1 cellular context compared by ENCODE assay signal in genomic region chr17:39923836-39924690, GRCh38.
TF ChIP-seq lines count a peak whose summit lies in the region.

No MANE protein-coding gene starts in this region.

TF ChIP-seq in HepG2, 621 proteins besides CTCF, POLR2A, EP300 and RAD21 (continued from another document and continues in another):
- TF ChIP-seq ZBTB1 (CRISPR knock-in tag; IDR thresholded peaks at IDR 0.05; ENCODE audit: borderline replicate concordance) (peak; percentile 94), ZNF704 (CRISPR knock-in tag; IDR thresholded peaks at IDR 0.05; ENCODE audit: borderline replicate concordance) (peak; percentile 88), BCL3 (CRISPR knock-in tag; IDR thresholded peaks at IDR 0.05) (peak; percentile 99), MAX (IDR thresholded peaks at IDR 0.05) (peak; percentile 97), JUND (CRISPR knock-in tag; IDR thresholded peaks at IDR 0.05) (peak; percentile 90), SIN3A (IDR thresholded peaks at IDR 0.05; ENCODE audit: borderline replicate concordance, low read depth, low read length) (peak; percentile 63), ZXDC (CRISPR knock-in tag; IDR thresholded peaks at IDR 0.05) (no peak), ZNF879 (CRISPR knock-in tag; IDR thresholded peaks at IDR 0.05) (peak; percentile 78; the same call in 1 of the 2 replicates), PRDM4 (CRISPR knock-in tag; IDR thresholded peaks at IDR 0.05; ENCODE audit: borderline replicate concordance) (0 out of 2 replicates have a peak, but pooled peaks have one; percentile 86), SKI (IDR thresholded peaks at IDR 0.05; ENCODE audit: partially characterized antibody) (peak; percentile 88), ZNF749 (CRISPR knock-in tag; IDR thresholded peaks at IDR 0.05; ENCODE audit: borderline replicate concordance) (peak; percentile 97), CENPX (CRISPR knock-in tag; IDR thresholded peaks at IDR 0.05) (no peak), KLF12 (CRISPR knock-in tag; IDR thresholded peaks at IDR 0.05; ENCODE audit: borderline replicate concordance) (peak; percentile 91), MAZ (IDR thresholded peaks at IDR 0.05; ENCODE audit: borderline replicate concordance, low read depth, low read length) (no peak), MAZ (CRISPR knock-in tag; IDR thresholded peaks at IDR 0.05; ENCODE audit: low read depth) (peak; percentile 86), ZNF543 (CRISPR knock-in tag; IDR thresholded peaks at IDR 0.05) (peak; percentile 84), ZBED4 (CRISPR knock-in tag; IDR thresholded peaks at IDR 0.05; ENCODE audit: borderline replicate concordance) (peak; percentile 96), NFYB (CRISPR knock-in tag; IDR thresholded peaks at IDR 0.05) (no peak), NCOR1 (IDR thresholded peaks at IDR 0.05; ENCODE audit: borderline replicate concordance, low read length) (peak; percentile 85), CENPT (CRISPR knock-in tag; IDR thresholded peaks at IDR 0.05; ENCODE audit: low read depth) (0 out of 2 replicates have a peak, but pooled peaks have one; percentile 78), ZSCAN12 (CRISPR knock-in tag; IDR thresholded peaks at IDR 0.05) (peak; percentile 96), HOXD1 (CRISPR knock-in tag; IDR thresholded peaks at IDR 0.05) (peak; percentile 100), KDM5B (CRISPR knock-in tag; IDR thresholded peaks at IDR 0.05; ENCODE audit: borderline replicate concordance) (peak; percentile 94), ZNF275 (CRISPR knock-in tag; IDR thresholded peaks at IDR 0.05; ENCODE audit: borderline replicate concordance) (peak; percentile 99), ZBTB38 (CRISPR knock-in tag; IDR thresholded peaks at IDR 0.05) (peak; percentile 94), ETS1 (CRISPR knock-in tag; IDR thresholded peaks at IDR 0.05) (peak; percentile 81; the same call in 1 of the 2 replicates), GPBP1L1 (CRISPR knock-in tag; IDR thresholded peaks at IDR 0.05) (no peak), GABPB1 (CRISPR knock-in tag; IDR thresholded peaks at IDR 0.05) (peak; percentile 81), ATF6 (CRISPR knock-in tag; conservative IDR thresholded peaks at IDR 0.05) (peak; percentile 95), AFF4 (CRISPR knock-in tag; IDR thresholded peaks at IDR 0.05) (peak; percentile 65; the same call in 1 of the 2 replicates), PHF8 (CRISPR knock-in tag; IDR thresholded peaks at IDR 0.05) (peak; percentile 63)
